Comparison of ENCODE assay signal across 24 cellular contexts in genomic region chr13:63107163-63107935, GRCh38.
A peak's percentile ranks its signal among the peaks of the same experiment; 100 is the strongest.
DNase-seq lines count a peak whose midpoint lies in the region; ATAC-seq and TF ChIP-seq lines count a peak whose summit lies in the region.
"Had no signal": no experiment of that assay in that cellular context is flagged by ENCODE, and none has a peak within 500 bp of the region (broad histone marks: within the 10 kb centered on the region; RNA-seq: fewer than 3 reads in every experiment).

No MANE protein-coding gene starts in this region.

- no peak overlapping the region for H3K23ac ChIP-seq in H9 (ENCODE audit: insufficient read length, low read depth, low read length)

- H3K4me1 Mint-ChIP-seq in H9 = no peaks in the 10 kb centered on the region
- H3K4me1 Mint-ChIP-seq: activated CD4-positive, alpha-beta T cell treated with anti-CD3 and anti-CD28 coated beads for 36 hours had no signal

- no peaks in the 10 kb centered on the region for H3K36me3 Mint-ChIP-seq in H9 (ENCODE audit: insufficient read depth in 1 of 3, low read depth in 3 of 3)
- H3K36me3 Mint-ChIP-seq: CD8-positive, alpha-beta T cell had no signal

- H3K27me3 ChIP-seq in H9 (ENCODE audit: insufficient read depth, low read length) = no peaks in the 10 kb centered on the region
- H3K27me3 ChIP-seq: adrenal gland, spleen, tibial nerve had no signal

- H3K9me3 Mint-ChIP-seq in H9 = no peaks in the 10 kb centered on the region

- H3T11ph ChIP-seq in H9 (ENCODE audit: low read length) = no peak overlapping the region

- H3K4me1 ChIP-seq in H9 (ENCODE audit: insufficient read depth, low read length) = no peaks in the 10 kb centered on the region
- H3K4me1 ChIP-seq: adrenal gland, HAP-1, spleen, tibial nerve had no signal

- H2BK5ac ChIP-seq in H9 (ENCODE audit: insufficient read length, low read length) = no peak overlapping the region

- no peak overlapping the region for H2BK20ac ChIP-seq in H9 (ENCODE audit: low read depth, low read length, poor library complexity, severe bottlenecking)

- H3K56ac ChIP-seq in H9 (ENCODE audit: insufficient read length, low read depth, low read length) = no peak overlapping the region

- H3K27ac Mint-ChIP-seq in H9 = no peak overlapping the region
- H3K27ac Mint-ChIP-seq: activated CD4-positive, alpha-beta T cell treated with anti-CD3 and anti-CD28 coated beads for 36 hours; activated T-cell treated with anti-CD3 and anti-CD28 coated beads, Interleukin-2, amount 50 U/mL, for 24 hours; CD8-positive, alpha-beta T cell had no signal

- no peak overlapping the region for H2BK15ac ChIP-seq in H9 (ENCODE audit: low read depth, low read length)

- no CpG with 5 or more reads among the region's 5 CpGs for WGBS in H9 (ENCODE audit: extremely low coverage, insufficient read length, low lambda C conversion rate)

- no peak overlapping the region for H3K27ac ChIP-seq in H9 (ENCODE audit: insufficient read length, low read depth, low read length)
- H3K27ac ChIP-seq: adrenal gland, spleen, tibial nerve had no signal

- no peak overlapping the region for H3K14ac ChIP-seq in H9 (ENCODE audit: insufficient read depth, low read length)

- ATAC-seq in GM19395 (IDR thresholded peaks at IDR 0.05; ENCODE audit: unreplicated experiment) = no peak
- ATAC-seq: activated CD4-positive, alpha-beta T cell treated with anti-CD3 and anti-CD28 coated beads for 36 hours; CD8-positive, alpha-beta T cell; stimulated activated naive CD8-positive, alpha-beta T cell treated with anti-CD3 and anti-CD28 coated beads, Interleukin-15, Interleukin-2, amounts not matched to agents 100 U/mL and 50 U/mL, for 24 hours had no signal

- no peak overlapping the region for H3K4me3 Mint-ChIP-seq in H9
- H3K4me3 Mint-ChIP-seq: activated CD4-positive, alpha-beta T cell treated with anti-CD3 and anti-CD28 coated beads for 36 hours; activated T-cell treated with anti-CD3 and anti-CD28 coated beads, Interleukin-2, amount 50 U/mL, for 24 hours; CD8-positive, alpha-beta T cell had no signal

- no peaks in the 10 kb centered on the region for H3K79me1 ChIP-seq in H9 (ENCODE audit: insufficient read depth, low read depth, low read length, poor library complexity, severe bottlenecking)

- H3K9ac ChIP-seq in H9 (ENCODE audit: extremely low read depth, insufficient read length, low read length) = no peak overlapping the region

- no peak overlapping the region for H4K91ac ChIP-seq in H9 (ENCODE audit: insufficient read length, low read depth, low read length)

- H3K18ac ChIP-seq in H9 (ENCODE audit: insufficient read length, low read depth, low read length) = no peak overlapping the region

- H4K20me1 ChIP-seq in H9 (ENCODE audit: control insufficient read depth, insufficient read depth, insufficient read length) = no peaks in the 10 kb centered on the region

- no peak overlapping the region for H4K5ac ChIP-seq in H9 (ENCODE audit: insufficient read length, low read depth, low read length)

- no peak overlapping the region for H3K4me3 ChIP-seq in fibroblast of mammary gland (ENCODE audit: control insufficient read depth, low read depth, low read length)
- no peak overlapping the region for H3K4me3 ChIP-seq in skeletal muscle cell (ENCODE audit: low read depth, low read length)
- H3K4me3 ChIP-seq: adrenal gland, HAP-1, spleen, tibial nerve had no signal

- H2AFZ ChIP-seq in H9 (ENCODE audit: low read length) = no peak overlapping the region

- no peak overlapping the region for H2AK5ac ChIP-seq in H9 (ENCODE audit: insufficient read length, low read length)

- H2BK120ac ChIP-seq in H9 (ENCODE audit: low read depth, low read length, poor library complexity, severe bottlenecking) = no peak overlapping the region

- H2BK12ac ChIP-seq in H9 (ENCODE audit: insufficient read length, low read depth, low read length) = no peak overlapping the region

- DNase-seq in M059J (ENCODE audit: low read depth) = peak; percentile 6
- DNase-seq in SHP77 (lab: John Stamatoyannopoulos, UW) = peak; percentile 13 to 20
- DNase-seq in fibroblast of mammary gland (ENCODE audit: low read depth) = peak; percentile 29
- DNase-seq in skeletal muscle cell (ENCODE audit: low read depth) = peak; percentile 27
- no peak for DNase-seq in H9
- no peak for DNase-seq in stimulated activated CD4-positive, alpha-beta T cell treated with anti-CD3 and anti-CD28 coated beads, Interleukin-1b, Interleukin-23, amount 100 ng/mL, for 48 hours
- DNase-seq: activated CD4-positive, alpha-beta T cell treated with anti-CD3 and anti-CD28 coated beads for 36 hours; activated CD8-positive, alpha-beta memory T cell treated with anti-CD3 and anti-CD28 coated beads for 24 hours; activated naive CD4-positive, alpha-beta T cell; activated T-cell treated with anti-CD3 and anti-CD28 coated beads, Interleukin-2, amount 50 U/mL, for 24 hours; adrenal gland; AML-193; CD8-positive, alpha-beta T cell; GF-D8; hippocampal formation; islet precursor cell; NCI-H2081 treated with DMSO at 0.1 percent for 48 hours; nucleus accumbens; spleen; stimulated activated CD4-positive, alpha-beta T cell treated with anti-CD3 and anti-CD28 coated beads, Interleukin-4, amount 100 ng/mL, for 4 hours; stimulated activated naive CD8-positive, alpha-beta T cell treated with anti-CD3 and anti-CD28 coated beads, Interleukin-15, Interleukin-2, amounts not matched to agents 100 U/mL and 50 U/mL, for 24 hours had no signal

- H3K4ac ChIP-seq in H9 (ENCODE audit: low read depth, low read length) = no peak overlapping the region

- H3K4me2 ChIP-seq in H9 (ENCODE audit: insufficient read depth, insufficient read length, low read length) = no peak overlapping the region

- no peak for TF ChIP-seq CTCF in fibroblast of mammary gland (conservative IDR thresholded peaks at IDR 0.05; ENCODE audit: control insufficient read depth, insufficient read depth, low read depth, low read length)
- no peak for TF ChIP-seq CTCF in H9 (conservative IDR thresholded peaks at IDR 0.05)

- no peaks in the 10 kb centered on the region for H3K23me2 ChIP-seq in H9 (ENCODE audit: insufficient read length, low read depth, low read length, poor library complexity, severe bottlenecking)

- no peaks in the 10 kb centered on the region for H3K27me3 Mint-ChIP-seq in H9 (ENCODE audit: low read depth)
- H3K27me3 Mint-ChIP-seq: activated CD4-positive, alpha-beta T cell treated with anti-CD3 and anti-CD28 coated beads for 36 hours; activated T-cell treated with anti-CD3 and anti-CD28 coated beads, Interleukin-2, amount 50 U/mL, for 24 hours had no signal

- no peaks in the 10 kb centered on the region for H3K9me3 ChIP-seq in H9 (ENCODE audit: control insufficient read depth, low read depth, low read length)
- H3K9me3 ChIP-seq: adrenal gland, HAP-1, spleen, tibial nerve had no signal

- no peak overlapping the region for H4K8ac ChIP-seq in H9 (replicated peaks; ENCODE audit: insufficient read length, low read depth, low read length)

- H3K79me2 ChIP-seq in H9 (ENCODE audit: insufficient read depth, low read length) = no peaks in the 10 kb centered on the region

Comparison
In these comparisons a context has a peak if more than half of its experiments do, and no peak if none do; other contexts are left out.
1. DNase-seq: peak in M059J (single experiment), SHP77 (2 of 2), fibroblast of mammary gland (single experiment) and skeletal muscle cell (single experiment); none in H9 (single experiment) and stimulated activated CD4-positive, alpha-beta T cell treated with anti-CD3 and anti-CD28 coated beads, Interleukin-1b, Interleukin-23, amount 100 ng/mL, for 48 hours (single experiment).